ENCODE assay signal across 35 cellular contexts in genomic region chr14:74555476-74556050, GRCh38.
"Had no signal": no experiment of that assay in that cellular context is flagged by ENCODE, and none has a peak within 500 bp of the region (broad histone marks: within the 10 kb centered on the region; RNA-seq: fewer than 3 reads in every experiment).

No MANE protein-coding gene starts in this region.

- DNase-seq: activated B cell treated with CpG ODN at 0.5 μM for 24 hours; activated CD4-positive, alpha-beta memory T cell treated with anti-CD3 and anti-CD28 coated beads, Interleukin-2, amount 10 ng/mL, durations not matched to agents 7 days and 5 days; activated CD4-positive, alpha-beta T cell treated with anti-CD3 and anti-CD28 coated beads for 48 hours; activated CD4-positive, CD25-positive, alpha-beta regulatory T cell treated with anti-CD3 and anti-CD28 coated beads, Interleukin-2, amount 50 U/mL, for 72 hours; activated CD8-positive, alpha-beta memory T cell treated with anti-CD3 and anti-CD28 coated beads for 24 hours; activated CD8-positive, alpha-beta memory T cell treated with anti-CD3 and anti-CD28 coated beads, Interleukin-2, amount 10 ng/mL, durations not matched to agents 7 days and 5 days; activated CD8-positive, alpha-beta memory T cell treated with anti-CD3 and anti-CD28 coated beads, Interleukin-2, amount 50 U/mL, for 48 hours; activated effector memory CD4-positive, alpha-beta T cell treated with Interleukin-2 at 50 U/mL for 16 hours; activated naive CD4-positive, alpha-beta T cell treated with anti-CD3 and anti-CD28 coated beads, Interleukin-2, amount 10 ng/mL, durations not matched to agents 7 days and 5 days; activated naive CD8-positive, alpha-beta T cell treated with anti-CD3 and anti-CD28 coated beads, Interleukin-2, amount 50 U/mL, for 24 hours; activated T-cell treated with anti-CD3 and anti-CD28 coated beads, Interleukin-2, amount 50 U/mL, for 48 hours; anterior cingulate cortex; brain microvascular endothelial cell; central memory CD4-positive, alpha-beta T cell; Kasumi-1; KG1; MM.1S; MV-4-11; NCI-H1092; NCI-H1436 treated with DMSO at 0.1 percent for 48 hours; NCI-H187; NCI-H2029 treated with DMSO at 0.1 percent for 48 hours; NCI-H2171 treated with DMSO at 0.1 percent for 48 hours; NCI-H2227 treated with DMSO at 0.1 percent for 48 hours; NCI-H446; NCI-H524; NCI-H69; SIG-M5; SW 1271; T-helper 1 cell; T-helper 2 cell; T-helper 9 cell had no signal

- H3K27ac ChIP-seq: brain microvascular endothelial cell, VCaP had no signal

- H3K27me3 ChIP-seq: brain microvascular endothelial cell had no signal

- ATAC-seq: activated CD8-positive, alpha-beta memory T cell treated with anti-CD3 and anti-CD28 coated beads, Interleukin-2, amount 10 ng/mL, durations not matched to agents 7 days and 5 days; activated naive CD8-positive, alpha-beta T cell treated with anti-CD3 and anti-CD28 coated beads, Interleukin-2, amount 50 U/mL, for 24 hours; Panc1; Right ventricle myocardium inferior had no signal
